ENCODE assay signal across 8 cellular contexts in genomic region chr11:61792310-61793083, GRCh38. TPM values are rescaled to one million over a fixed set of nuclear protein-coding genes. Genes with fewer than 3 reads are reported as not detected.
A peak's percentile ranks its signal among the peaks of the same experiment; 100 is the strongest.
DNase-seq lines count a peak whose midpoint lies in the region; ATAC-seq and TF ChIP-seq lines count a peak whose summit lies in the region.

Gene FEN1 (plus strand): TSS chr11:61792911. CDS start chr11:61795362, 2,451 bp downstream.
Gene TMEM258 (minus strand): TSS chr11:61792599. CDS start chr11:61792558, 41 bp downstream.

- H3K36me3 ChIP-seq in uterus, result no peaks in the 10 kb centered on the region

- DNase-seq in NCI-H1694 (lab: John Stamatoyannopoulos, UW) (peak; percentile 62), T-helper 17 cell (peak; percentile 74 to 79 (median 77)), amygdala (lab: John Stamatoyannopoulos, UW) (peak; percentile 60 to 99 (median 94)), left ventricle myocardium superior (peak; percentile 93), pulmonary artery endothelial cell (ENCODE audit: low read depth, low spot score) (peak; percentile 83), uterus (peak; percentile 84 to 86)

- no peaks in the 10 kb centered on the region for H3K27me3 Mint-ChIP-seq in T-helper 17 cell

- TF ChIP-seq POLR2A in GM15510 (IDR thresholded peaks at IDR 0.05; ENCODE audit: borderline replicate concordance, extremely low read depth, insufficient read length), result peak; percentile 67
- TF ChIP-seq POLR2A in uterus (IDR thresholded peaks at IDR 0.05), result peak in 1 of 2 donors; percentile 72

- peaks cover 3 to 5% of the 10 kb centered on the region in 2 donors for H3K4me1 ChIP-seq in uterus

- intact Hi-C loops in left ventricle myocardium superior (cut with micrococcal nuclease) (loop anchor here (10.0 kb wide), 1 partner anchor 292 kb away; no protein-coding TSS in a partner anchor), uterus (cut with DNase I; ENCODE audit: low total_unique reads) (loop anchor here (10.0 kb wide), 1 partner anchor 102 kb away; the partner anchor contains the start of gene FADS3)

- ATAC-seq in HG02884 (IDR thresholded peaks at IDR 0.05; ENCODE audit: unreplicated experiment) (peak; percentile 82), T-helper 17 cell (peak; percentile 90), left ventricle myocardium superior (peak; percentile 93)

- peak within 1 kb of the TSS; percentile 99 for H3K27ac Mint-ChIP-seq in T-helper 17 cell

- peak within 1 kb of the TSS; percentile 96 for H3K4me3 Mint-ChIP-seq in T-helper 17 cell

- peaks cover 18% of the 10 kb centered on the region for H3K4me1 Mint-ChIP-seq in T-helper 17 cell

- no peaks in the 10 kb centered on the region for H3K27me3 ChIP-seq in uterus

- peaks cover 3% of the 10 kb centered on the region for H3K36me3 Mint-ChIP-seq in T-helper 17 cell (ENCODE audit: low read depth)

- H3K4me3 ChIP-seq in uterus, result peak within 1 kb of the TSS; percentile 66 to 84

- peak in 1 of 4 experiments; percentile 47 for TF ChIP-seq CTCF in uterus (IDR thresholded peaks at IDR 0.05)

- H3K9me3 ChIP-seq in T-helper 17 cell (ENCODE audit: control insufficient read depth, low read length, poor library complexity, severe bottlenecking) (no peaks in the 10 kb centered on the region), uterus (no peaks in the 10 kb centered on the region)

- H3K27ac ChIP-seq in uterus, result peak within 1 kb of the TSS; percentile 91 to 98

RNA-seq across cellular contexts. Expression of gene FEN1, which starts in this region (rescaled TPM):
- total RNA-seq in T-helper 17 cell (10 to 100 TPM in 1 of 2 donors, 1 to 10 TPM in 1; 9.7 to 13.0 TPM), left ventricle myocardium superior (6.4 TPM), pulmonary artery endothelial cell (46.8 and 66.1 TPM in 2 replicates), uterus (10 to 100 TPM in 1 of 4 donors, 1 to 10 TPM in 2, under 1 TPM in 1; 0.77 to 19.4 (median 6.8) TPM)

RNA-seq across cellular contexts. Expression of gene TMEM258, which starts in this region (rescaled TPM):
- total RNA-seq in T-helper 17 cell (10 to 100 TPM; 68.4 to 77.6 TPM), left ventricle myocardium superior (130 TPM), pulmonary artery endothelial cell (54.3 and 112 TPM in 2 replicates), uterus (10 to 100 TPM; 14.6 to 96.9 (median 38.7) TPM)

Comparison
In these comparisons a context has a peak if more than half of its experiments do, and no peak if none do; other contexts are left out.
1. Peak in every context shown above with its lines: DNase-seq, ATAC-seq, H3K4me3 ChIP-seq and H3K27ac ChIP-seq.